2 cellular contexts compared by ENCODE assay signal in the genomic region with DNA sequence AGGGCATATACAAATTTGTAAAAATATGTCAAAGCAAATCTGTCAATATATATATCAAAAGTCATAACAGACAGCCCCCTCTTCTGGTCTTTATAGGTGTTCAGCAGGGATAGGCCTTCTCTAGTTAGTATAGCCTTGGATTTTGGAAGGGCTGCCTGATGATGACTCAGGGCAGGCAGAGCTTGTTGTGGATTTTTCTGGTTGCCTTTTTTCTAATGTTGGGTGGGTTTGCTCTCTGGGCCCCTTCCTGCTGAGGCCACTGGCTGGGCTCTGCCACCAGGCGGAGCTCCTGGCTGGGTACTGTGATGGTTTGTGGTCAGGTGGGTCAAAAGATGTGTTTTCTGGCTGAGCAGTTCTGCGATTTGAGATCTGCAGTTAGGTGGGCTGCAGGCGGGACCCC.
TF ChIP-seq lines count a peak whose summit lies in the region.

No MANE protein-coding gene starts in this region.

TF ChIP-seq in GM12878, 131 proteins besides CTCF, POLR2A, EP300 and RAD21:
- TF ChIP-seq HDGF (IDR thresholded peaks at IDR 0.05) (no peak), SMC3 (IDR thresholded peaks at IDR 0.05; ENCODE audit: borderline replicate concordance, low read length) (peak; percentile 9; the same call in 1 of the 2 replicates)

TF ChIP-seq in GM12891, 5 proteins besides CTCF, POLR2A, EP300 and RAD21:
- no peak for TF ChIP-seq TAF1 (IDR thresholded peaks at IDR 0.05; ENCODE audit: low read depth, low read length)
- TF ChIP-seq PAX5 (IDR thresholded peaks at IDR 0.05; ENCODE audit: insufficient read depth, low read length, severe bottlenecking): no peak
- TF ChIP-seq POU2F2 (IDR thresholded peaks at IDR 0.05; ENCODE audit: low read depth, low read length): no peak
- no peak for TF ChIP-seq POLR2AphosphoS5 (IDR thresholded peaks at IDR 0.05; ENCODE audit: low read depth, low read length)
- TF ChIP-seq SPI1 (IDR thresholded peaks at IDR 0.05; ENCODE audit: low read depth, low read length): no peak
